Comparison of ENCODE assay signal across 15 cellular contexts in the genomic region with DNA sequence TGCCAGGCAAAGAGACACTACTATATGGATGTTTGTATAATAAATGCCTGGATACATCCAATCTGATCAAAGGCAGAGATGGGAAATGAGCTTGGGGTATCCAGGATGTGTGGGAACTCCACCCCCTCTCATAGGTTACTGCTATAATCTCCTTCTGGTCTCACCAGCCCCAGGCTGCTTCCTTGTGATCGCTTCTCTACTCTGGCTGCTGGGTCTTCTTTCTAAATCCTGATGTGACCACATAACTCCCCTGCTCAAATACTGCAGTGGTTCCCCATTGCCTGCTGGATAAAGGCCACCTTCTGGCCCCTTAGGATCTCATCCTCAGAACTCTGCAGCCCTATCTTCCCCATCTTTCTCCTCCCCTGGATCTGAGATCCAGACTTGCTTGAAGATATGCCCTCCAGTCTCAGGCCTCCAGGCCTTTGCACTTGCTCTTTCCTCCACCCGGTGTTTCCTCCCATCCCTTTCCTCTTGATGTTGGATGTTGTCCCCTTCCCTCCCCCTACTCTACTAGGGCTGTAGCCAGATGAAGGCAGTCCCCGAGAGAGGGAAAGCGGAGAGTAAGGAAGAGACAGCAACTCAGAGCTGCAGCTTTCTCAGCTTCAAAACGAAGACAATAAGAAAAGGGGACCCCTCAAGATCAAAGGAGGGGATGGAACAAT. TPM values are rescaled to one million over a fixed set of nuclear protein-coding genes. Genes with fewer than 3 reads are reported as not detected.
A peak's percentile ranks its signal among the peaks of the same experiment; 100 is the strongest.
DNase-seq lines count a peak whose midpoint lies in the region; FAIRE-seq and TF ChIP-seq lines count a peak whose summit lies in the region.
"Had no signal": no experiment of that assay in that cellular context is flagged by ENCODE, and none has a peak within 500 bp of the region (broad histone marks: within the 10 kb centered on the region; RNA-seq: fewer than 3 reads in every experiment).

No MANE protein-coding gene starts in this region.

- no peaks in the 10 kb centered on the region for H3K79me1 ChIP-seq in mesendoderm (ENCODE audit: low read length)

- no peak overlapping the region for H2AK5ac ChIP-seq in mesendoderm (ENCODE audit: low read length)

- no CpG with 5 or more reads among the region's 5 CpGs for WGBS in mesendoderm (ENCODE audit: extremely low coverage, insufficient coverage, low lambda C conversion rate)

- no peaks in the 10 kb centered on the region for H3K4me1 ChIP-seq in mesendoderm (ENCODE audit: control insufficient read depth, low read depth, low read length)
- H3K4me1 ChIP-seq: prostate gland, SJCRH30, thyroid gland had no signal

- H3K27ac Mint-ChIP-seq in activated T-helper 1 cell treated with anti-CD3 and anti-CD28 coated beads, Interleukin-12 subunit alpha, Interleukin-12 subunit beta, Interleukin-2, Interleukin-4 antibody, amounts not matched to agents 30 ng/mL and 10 ng/mL and 1 ng/mL, durations not matched to agents 14 hours and 24 hours and 36 hours, result no peak overlapping the region

- peaks cover 3% of the 10 kb centered on the region for H3K27me3 ChIP-seq in mesendoderm (ENCODE audit: insufficient read depth, low read length, poor library complexity)
- H3K27me3 ChIP-seq: thyroid gland had no signal

- H3K4me3 ChIP-seq in mesendoderm (ENCODE audit: low read length), result no peak overlapping the region
- H3K4me3 ChIP-seq: prostate gland, SJCRH30, thyroid gland had no signal

- H3K23ac ChIP-seq in mesendoderm (ENCODE audit: low read length), result no peak overlapping the region

- H3K4ac ChIP-seq in mesendoderm (ENCODE audit: low read depth, low read length), result no peak overlapping the region

- H2BK15ac ChIP-seq in mesendoderm (replicated peaks; ENCODE audit: low read depth), result no peak overlapping the region

- peaks cover 38% of the 10 kb centered on the region for H3K27me3 Mint-ChIP-seq in activated T-helper 1 cell treated with anti-CD3 and anti-CD28 coated beads, Interleukin-12 subunit alpha, Interleukin-12 subunit beta, Interleukin-2, Interleukin-4 antibody, amounts not matched to agents 30 ng/mL and 10 ng/mL and 1 ng/mL, durations not matched to agents 14 hours and 24 hours and 36 hours (ENCODE audit: insufficient read depth)

- H3K36me3 ChIP-seq in mesendoderm (ENCODE audit: control insufficient read depth, insufficient read depth, low read length), result no peaks in the 10 kb centered on the region
- H3K36me3 ChIP-seq: brain microvascular endothelial cell, prostate gland, SJCRH30, thyroid gland had no signal

- H4K5ac ChIP-seq in mesendoderm (ENCODE audit: low read length), result no peak overlapping the region

- H2BK5ac ChIP-seq in mesendoderm (ENCODE audit: low read length), result no peak overlapping the region

- peak overlapping the region; percentile 2 for H3K4me2 ChIP-seq in mesendoderm (ENCODE audit: low read length)

- H3K56ac ChIP-seq in mesendoderm (ENCODE audit: low read length), result no peak overlapping the region

- no peak overlapping the region for H4K8ac ChIP-seq in mesendoderm (ENCODE audit: low read depth, low read length)

- FAIRE-seq in D721Med (lab: Jason Lieb, UNC), result no peak

- H3K79me2 ChIP-seq in mesendoderm (ENCODE audit: control insufficient read depth, insufficient read depth, low read length), result no peaks in the 10 kb centered on the region

- intact Hi-C loops in activated T-helper 1 cell treated with anti-CD3 and anti-CD28 coated beads, Interleukin-12 subunit alpha, Interleukin-12 subunit beta, Interleukin-2, Interleukin-4 antibody, amounts not matched to agents 30 ng/mL and 10 ng/mL and 1 ng/mL, durations not matched to agents 14 hours and 24 hours and 36 hours (cut with micrococcal nuclease), result no loop called here

- no peak for TF ChIP-seq CTCF in D721Med (IDR thresholded peaks at IDR 0.05; ENCODE audit: insufficient read depth, missing control alignments)

- DNase-seq in DMS53 (lab: John Stamatoyannopoulos, UW) (peak; percentile 37), DMS53 treated with DMSO at 0.1 percent for 48 hours (lab: John Stamatoyannopoulos, UW; ENCODE audit: unreplicated experiment) (no peak), G401 (ENCODE audit: low spot score) (peak; percentile 57), mesendoderm (peak; percentile 22), middle frontal gyrus (ENCODE audit: extremely low spot score, low spot score) (no peak), D721Med (ENCODE audit: insufficient read length, low spot score) (no peak), COLO668 (lab: John Stamatoyannopoulos, UW; ENCODE audit: unreplicated experiment) (no peak)
- DNase-seq in activated T-helper 1 cell treated with anti-CD3 and anti-CD28 coated beads, Interleukin-12 subunit alpha, Interleukin-12 subunit beta, Interleukin-2, Interleukin-4 antibody, amounts not matched to agents 30 ng/mL and 10 ng/mL and 1 ng/mL, durations not matched to agents 14 hours and 24 hours and 36 hours (ENCODE audit: low spot score), result no peak
- DNase-seq: activated CD4-positive, alpha-beta T cell treated with anti-CD3 and anti-CD28 coated beads, Interleukin-2, amount 50 U/mL, for 1 hour; brain microvascular endothelial cell; left cardiac atrium; SJCRH30; thyroid gland had no signal

- H3K36me3 Mint-ChIP-seq in activated T-helper 1 cell treated with anti-CD3 and anti-CD28 coated beads, Interleukin-12 subunit alpha, Interleukin-12 subunit beta, Interleukin-2, Interleukin-4 antibody, amounts not matched to agents 30 ng/mL and 10 ng/mL and 1 ng/mL, durations not matched to agents 14 hours and 24 hours and 36 hours (ENCODE audit: low read depth), result no peaks in the 10 kb centered on the region

- H3K18ac ChIP-seq in mesendoderm (ENCODE audit: low read length), result no peak overlapping the region

- H3K4me1 Mint-ChIP-seq in activated T-helper 1 cell treated with anti-CD3 and anti-CD28 coated beads, Interleukin-12 subunit alpha, Interleukin-12 subunit beta, Interleukin-2, Interleukin-4 antibody, amounts not matched to agents 30 ng/mL and 10 ng/mL and 1 ng/mL, durations not matched to agents 14 hours and 24 hours and 36 hours (ENCODE audit: low read depth), result peaks cover 5% of the 10 kb centered on the region

- H3K9ac ChIP-seq in mesendoderm (ENCODE audit: low read length), result no peak overlapping the region

- H3K9me3 Mint-ChIP-seq in activated T-helper 1 cell treated with anti-CD3 and anti-CD28 coated beads, Interleukin-12 subunit alpha, Interleukin-12 subunit beta, Interleukin-2, Interleukin-4 antibody, amounts not matched to agents 30 ng/mL and 10 ng/mL and 1 ng/mL, durations not matched to agents 14 hours and 24 hours and 36 hours, result no peaks in the 10 kb centered on the region

- H3K4me3 Mint-ChIP-seq in activated T-helper 1 cell treated with anti-CD3 and anti-CD28 coated beads, Interleukin-12 subunit alpha, Interleukin-12 subunit beta, Interleukin-2, Interleukin-4 antibody, amounts not matched to agents 30 ng/mL and 10 ng/mL and 1 ng/mL, durations not matched to agents 14 hours and 24 hours and 36 hours, result peak overlapping the region; percentile 61

- H3K27ac ChIP-seq in mesendoderm (ENCODE audit: low read depth, low read length), result no peak overlapping the region
- H3K27ac ChIP-seq: 22Rv1, brain microvascular endothelial cell, prostate gland, SJCRH30, thyroid gland had no signal

- in situ Hi-C loops in G401 (cut with HindIII; ENCODE audit: low sequenced_read_pairs), result no loop called here

- no peak overlapping the region for H2BK120ac ChIP-seq in mesendoderm (ENCODE audit: low read depth, low read length)

RNA-seq across cellular contexts. Expression of a gene that starts 0.8 kb away (rescaled TPM):
- 5.7 and 6.8 TPM in 2 replicates for total RNA-seq in G401 (2014; rRNA removed; shearing (Covaris generic))
- not detected in 2 replicates for total RNA-seq in activated T-helper 1 cell treated with anti-CD3 and anti-CD28 coated beads, Interleukin-12 subunit alpha, Interleukin-12 subunit beta, Interleukin-2, Interleukin-4 antibody, amounts not matched to agents 30 ng/mL and 10 ng/mL and 1 ng/mL, durations not matched to agents 14 hours and 24 hours and 36 hours
- polyA plus RNA-seq in mesendoderm (2013, experiment 1 of 2), result 0.67 TPM
- 0.62 TPM for polyA plus RNA-seq in mesendoderm (2013, experiment 2 of 2)
- total RNA-seq: left cardiac atrium had no signal

RNA-seq across cellular contexts. Expression of a gene that starts 15.3 kb away (rescaled TPM):
- total RNA-seq in G401 (2014; rRNA removed; shearing (Covaris generic)), result 37.4 and 50.9 TPM in 2 replicates
- 20.0 and 20.5 TPM in 2 replicates for total RNA-seq in activated T-helper 1 cell treated with anti-CD3 and anti-CD28 coated beads, Interleukin-12 subunit alpha, Interleukin-12 subunit beta, Interleukin-2, Interleukin-4 antibody, amounts not matched to agents 30 ng/mL and 10 ng/mL and 1 ng/mL, durations not matched to agents 14 hours and 24 hours and 36 hours
- 14.3 TPM for polyA plus RNA-seq in mesendoderm (2013, experiment 1 of 2)
- 14.0 TPM for polyA plus RNA-seq in mesendoderm (2013, experiment 2 of 2)

RNA-seq across cellular contexts. Expression of a gene that starts 43.1 kb away (rescaled TPM):
- 40.7 and 52.6 TPM in 2 replicates for total RNA-seq in G401 (2014; rRNA removed; shearing (Covaris generic))
- not detected in 2 replicates for total RNA-seq in activated T-helper 1 cell treated with anti-CD3 and anti-CD28 coated beads, Interleukin-12 subunit alpha, Interleukin-12 subunit beta, Interleukin-2, Interleukin-4 antibody, amounts not matched to agents 30 ng/mL and 10 ng/mL and 1 ng/mL, durations not matched to agents 14 hours and 24 hours and 36 hours
- polyA plus RNA-seq in mesendoderm (2013, experiment 1 of 2), result 1.4 TPM
- 1.3 TPM for polyA plus RNA-seq in mesendoderm (2013, experiment 2 of 2)

Comparison
In these comparisons a context has a peak if more than half of its experiments do, and no peak if none do; other contexts are left out.
1. DNase-seq: peak in DMS53 (single experiment), G401 (single experiment) and mesendoderm (single experiment); none in DMS53 treated with DMSO at 0.1 percent for 48 hours (single experiment), activated T-helper 1 cell treated with anti-CD3 and anti-CD28 coated beads, Interleukin-12 subunit alpha, Interleukin-12 subunit beta, Interleukin-2, Interleukin-4 antibody, amounts not matched to agents 30 ng/mL and 10 ng/mL and 1 ng/mL, durations not matched to agents 14 hours and 24 hours and 36 hours (single experiment), middle frontal gyrus (single experiment), D721Med (single experiment) and COLO668 (single experiment).
2. RNA of a gene that starts 43.1 kb away (total RNA-seq): 40.7 to 52.6 TPM in G401; not detected in activated T-helper 1 cell treated with anti-CD3 and anti-CD28 coated beads, Interleukin-12 subunit alpha, Interleukin-12 subunit beta, Interleukin-2, Interleukin-4 antibody, amounts not matched to agents 30 ng/mL and 10 ng/mL and 1 ng/mL, durations not matched to agents 14 hours and 24 hours and 36 hours; every median in the first group is over 10 times any median in the second.